Comparison of ENCODE assay signal across 13 cellular contexts in the genomic region with DNA sequence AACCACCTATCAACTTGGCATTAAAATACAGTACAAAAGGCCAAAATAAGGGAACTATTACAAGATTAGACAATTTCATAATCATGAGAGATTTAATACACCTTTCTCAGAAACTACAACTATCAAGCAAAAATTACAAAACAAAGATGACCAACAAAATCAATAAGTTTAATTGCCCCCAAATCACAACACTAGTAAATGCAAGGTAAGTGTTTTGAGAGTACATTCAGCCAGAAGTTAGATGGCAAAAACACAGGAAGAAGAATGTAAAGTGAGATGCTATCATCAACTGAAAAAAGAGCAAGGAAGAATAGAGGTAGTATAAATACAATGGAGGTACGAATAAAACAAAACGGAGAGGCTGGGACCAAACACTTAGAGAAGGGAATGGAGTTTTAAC. TPM values are rescaled to one million over a fixed set of nuclear protein-coding genes. Genes with fewer than 3 reads are reported as not detected.
A peak's percentile ranks its signal among the peaks of the same experiment; 100 is the strongest.
DNase-seq lines count a peak whose midpoint lies in the region; ATAC-seq and TF ChIP-seq lines count a peak whose summit lies in the region.
"Had no signal": no experiment of that assay in that cellular context is flagged by ENCODE, and none has a peak within 500 bp of the region (broad histone marks: within the 10 kb centered on the region; RNA-seq: fewer than 3 reads in every experiment).

No MANE protein-coding gene starts in this region.

- no peak for ATAC-seq in PC-3
- ATAC-seq in HG02973 (IDR thresholded peaks at IDR 0.05; ENCODE audit: unreplicated experiment), result no peak
- ATAC-seq in HG02970 (IDR thresholded peaks at IDR 0.05; ENCODE audit: low FRiP score, unreplicated experiment), result no peak
- no peak for ATAC-seq in GM18511 (IDR thresholded peaks at IDR 0.05; ENCODE audit: unreplicated experiment)
- ATAC-seq: esophagus mucosa, heart left ventricle, pancreas had no signal

- dilution Hi-C loops in mammary epithelial cell (cut with HindIII; ENCODE audit: low sequenced_read_pairs), result no loop called here

- peaks cover 58% of the 10 kb centered on the region for H3K4me1 Mint-ChIP-seq in MCF 10A (ENCODE audit: insufficient read depth, unreplicated experiment)

- H3K36me3 Mint-ChIP-seq in MCF 10A (ENCODE audit: insufficient read depth, unreplicated experiment), result peaks cover 50% of the 10 kb centered on the region

- no peak for DNase-seq in MCF 10A (ENCODE audit: unreplicated experiment)
- DNase-seq in mammary epithelial cell, result no peak
- no peak for DNase-seq in PC-3
- DNase-seq: heart left ventricle; pancreas; stimulated activated CD4-positive, alpha-beta T cell treated with anti-CD3 and anti-CD28 coated beads, Interleukin-12 subunit alpha, Interleukin-12 subunit beta, amount 100 ng/mL, for 4 hours had no signal

- BruUV-seq in MCF 10A (replicated peaks; lab: Mats Ljungman, UMichigan) (no TSS peak), mammary epithelial cell (replicated peaks; lab: Mats Ljungman, UMichigan) (no TSS peak), PC-3 (replicated peaks; lab: Mats Ljungman, UMichigan) (no TSS peak)

- H3K9ac ChIP-seq in mammary epithelial cell (ENCODE audit: insufficient read depth, low read length) (no peak overlapping the region), PC-3 (ENCODE audit: low read length) (no peak overlapping the region), iPS-20b (ENCODE audit: low read depth, low read length) (no peak overlapping the region), subcutaneous abdominal adipose tissue (ENCODE audit: low read length in 5 of 5) (peak overlapping the region in 1 of 5 donors; percentile 33)

- H2AFZ ChIP-seq in mammary epithelial cell (ENCODE audit: low read depth, low read length) (no peak overlapping the region), PC-3 (ENCODE audit: low read length) (no peak overlapping the region)

- H3K27ac Mint-ChIP-seq in MCF 10A (ENCODE audit: low read depth, unreplicated experiment), result peak overlapping the region; percentile 55

- H3K4me3 Mint-ChIP-seq in MCF 10A (ENCODE audit: unreplicated experiment), result peak overlapping the region; percentile 28

- H4K20me1 ChIP-seq in mammary epithelial cell (ENCODE audit: insufficient read depth, low read length) (no peaks in the 10 kb centered on the region), PC-3 (ENCODE audit: low read length) (peaks cover 4% of the 10 kb centered on the region; the same call in 1 of the 2 replicates)

- CTCF ChIA-PET in MCF 10A (lab: Yijun Ruan, JAX) (no interaction called here), mammary epithelial cell (lab: Charles Lee; ENCODE audit: low non-redundant PET) (no interaction called here), PC-3 (lab: Charles Lee) (no interaction called here)

- no peaks in the 10 kb centered on the region for H3K9me3 ChIP-seq in mammary epithelial cell (replicated peaks; ENCODE audit: insufficient read depth, low read length)
- H3K9me3 ChIP-seq in PC-3 (ENCODE audit: low read length), result no peaks in the 10 kb centered on the region
- H3K9me3 ChIP-seq in iPS-20b (ENCODE audit: insufficient read depth, low read depth, low read length), result no peaks in the 10 kb centered on the region
- H3K9me3 ChIP-seq in subcutaneous abdominal adipose tissue (ENCODE audit: control insufficient read depth in 5 of 5, low read length in 5 of 5), result peaks cover 0 to 3% (median 0%) of the 10 kb centered on the region in 5 donors
- H3K9me3 ChIP-seq: pancreas had no signal

- H3K36me3 ChIP-seq in mammary epithelial cell (ENCODE audit: insufficient read depth, low read length) (no peaks in the 10 kb centered on the region), PC-3 (ENCODE audit: low read depth, low read length) (peaks cover 4% of the 10 kb centered on the region; the same call in 1 of the 2 replicates), iPS-20b (ENCODE audit: insufficient read depth, low read depth, low read length) (peaks cover 6% of the 10 kb centered on the region; the same call in 1 of the 2 replicates), subcutaneous abdominal adipose tissue (ENCODE audit: control insufficient read depth in 5 of 5, insufficient read depth in 5 of 5, low read length in 5 of 5) (peaks cover 6 to 12% (median 6%) of the 10 kb centered on the region in 5 donors)

- H3K9me3 Mint-ChIP-seq in MCF 10A (ENCODE audit: unreplicated experiment), result no peaks in the 10 kb centered on the region

- no peak for TF ChIP-seq CTCF in MCF 10A (IDR thresholded peaks at IDR 0.05; ENCODE audit: unreplicated experiment)
- no peak for TF ChIP-seq CTCF in mammary epithelial cell (conservative IDR thresholded peaks at IDR 0.05 in 1 of 2, IDR thresholded peaks at IDR 0.05 in 1 of 2; ENCODE audit: extremely low read depth in 1 of 2, insufficient read depth in 1 of 2, low read depth in 1 of 2, low read length in 2 of 2)
- TF ChIP-seq CTCF in PC-3 (conservative IDR thresholded peaks at IDR 0.05; ENCODE audit: low read depth, low read length), result no peak

- H3K4me3 ChIP-seq in mammary epithelial cell (replicated peaks in 1 of 3; ENCODE audit: insufficient read depth in 1 of 3, low read depth in 2 of 3, low read length in 3 of 3) (no peak overlapping the region), PC-3 (ENCODE audit: low read length) (no peak overlapping the region), iPS-20b (ENCODE audit: low read length) (peak overlapping the region; percentile 31; the same call in 1 of the 2 replicates), subcutaneous abdominal adipose tissue (ENCODE audit: low read depth in 1 of 5, low read length in 5 of 5) (no peak overlapping the region)
- H3K4me3 ChIP-seq: lung, pancreas had no signal

- H3K79me2 ChIP-seq in mammary epithelial cell (ENCODE audit: insufficient read depth, low read length) (peaks cover 59% of the 10 kb centered on the region), PC-3 (ENCODE audit: low read length) (peaks cover 49% of the 10 kb centered on the region)

- no peaks in the 10 kb centered on the region for H3K27me3 Mint-ChIP-seq in MCF 10A (ENCODE audit: insufficient read depth, unreplicated experiment)

- no peaks in the 10 kb centered on the region for H3F3A ChIP-seq in PC-3 (ENCODE audit: low read length, unreplicated experiment)

- H3K27ac ChIP-seq in mammary epithelial cell (ENCODE audit: insufficient read depth, low read depth, low read length) (no peak overlapping the region), PC-3 (ENCODE audit: low read length) (no peak overlapping the region), iPS-20b (ENCODE audit: low read length) (no peak overlapping the region), subcutaneous abdominal adipose tissue (ENCODE audit: low read depth, low read length) (peak overlapping the region; percentile 97)
- H3K27ac ChIP-seq: pancreas had no signal

- intact Hi-C loops in MCF 10A (cut with micrococcal nuclease) (no loop called here), mammary epithelial cell (cut with micrococcal nuclease) (no loop called here), PC-3 (cut with micrococcal nuclease) (no loop called here)

- H3K4me2 ChIP-seq in mammary epithelial cell (ENCODE audit: insufficient read depth, low read depth, low read length), result no peak overlapping the region
- 0 out of 2 replicates have a peak overlapping the region, but pooled peaks have one; percentile 96 for H3K4me2 ChIP-seq in PC-3 (ENCODE audit: low read length)

- no peaks in the 10 kb centered on the region for H3K9me2 ChIP-seq in PC-3 (replicated peaks; ENCODE audit: low read length)

- peaks cover 24% of the 10 kb centered on the region for H3K4me1 ChIP-seq in mammary epithelial cell (ENCODE audit: insufficient read depth, low read length)
- H3K4me1 ChIP-seq in PC-3 (ENCODE audit: insufficient read depth, low read length), result peaks cover 27% of the 10 kb centered on the region
- peaks cover 18% of the 10 kb centered on the region for H3K4me1 ChIP-seq in iPS-20b (ENCODE audit: insufficient read depth, low read length)
- H3K4me1 ChIP-seq in subcutaneous abdominal adipose tissue (ENCODE audit: control insufficient read depth in 5 of 5, insufficient read depth in 5 of 5, low read length in 5 of 5), result peaks cover 0 to 31% (median 28%) of the 10 kb centered on the region in 5 donors

- H3K27me3 ChIP-seq in mammary epithelial cell (ENCODE audit: insufficient read depth, low read length) (no peaks in the 10 kb centered on the region), PC-3 (ENCODE audit: low read length) (no peaks in the 10 kb centered on the region), iPS-20b (ENCODE audit: insufficient read depth, low read length) (no peaks in the 10 kb centered on the region), subcutaneous abdominal adipose tissue (ENCODE audit: control insufficient read depth in 5 of 5, insufficient read depth in 4 of 5, low read length in 5 of 5) (no peaks in the 10 kb centered on the region)
- H3K27me3 ChIP-seq: heart left ventricle, pancreas had no signal

- WGBS in mammary epithelial cell (ENCODE audit: low coverage, missing lambda C conversion rate), result 98% methylated on average over 2 of the region's 2 CpGs

- POLR2A ChIA-PET in MCF 10A (lab: Yijun Ruan, JAX) (interaction anchor here (1.3 to 8.5 kb wide), 2 partner anchors 9 to 47 kb away, joined by 5 to 244 read pairs; partner anchors contain the start of genes DNAJB9 and THAP5), PC-3 (lab: Charles Lee; ENCODE audit: unreplicated experiment) (interaction anchor here (0.6 kb wide), 1 partner anchor 1928 kb away, joined by 4 read pairs; no protein-coding TSS in a partner anchor)

- in situ Hi-C loops in mammary epithelial cell (cut with MboI; ENCODE audit: low sequenced_read_pairs in 2 of 2), result no loop called here

RNA-seq across cellular contexts. Expression of gene PNPLA8, which starts 3.2 kb away (rescaled TPM):
- total RNA-seq in MCF 10A (2022), result 28.5 and 39.9 TPM in 2 replicates
- total RNA-seq in mammary epithelial cell, result 10 to 100 TPM; 24.5 to 26.0 TPM
- polyA plus RNA-seq in mammary epithelial cell, result 10.3 TPM
- polyA minus RNA-seq in mammary epithelial cell, result 12.3 TPM
- 14.6 and 19.5 TPM in 2 replicates for total RNA-seq in PC-3 (2014; rRNA removed)

RNA-seq across cellular contexts. Expression of gene THAP5, which starts 46.7 kb away (rescaled TPM):
- total RNA-seq in MCF 10A (2022) (44.0 and 49.1 TPM in 2 replicates), mammary epithelial cell (10 to 100 TPM; 23.9 to 25.0 TPM), PC-3 (2014; rRNA removed) (8.1 and 11.8 TPM in 2 replicates)
- polyA plus RNA-seq in mammary epithelial cell, result 5.2 TPM
- 15.3 TPM for polyA minus RNA-seq in mammary epithelial cell

RNA-seq across cellular contexts. Expression of gene DNAJB9, which starts 46.9 kb away (rescaled TPM):
- total RNA-seq in MCF 10A (2022) (43.4 and 45.9 TPM in 2 replicates), mammary epithelial cell (10 to 100 TPM; 25.8 to 47.0 TPM), PC-3 (2014; rRNA removed) (19.2 and 24.0 TPM in 2 replicates)
- 8.2 TPM for polyA plus RNA-seq in mammary epithelial cell
- polyA minus RNA-seq in mammary epithelial cell, result 7.4 TPM
